Comparison of ENCODE assay signal across 20 cellular contexts in genomic region chr17:74117087-74117486, GRCh38.
A peak's percentile ranks its signal among the peaks of the same experiment; 100 is the strongest.
DNase-seq lines count a peak whose midpoint lies in the region; ATAC-seq and TF ChIP-seq lines count a peak whose summit lies in the region.
"Had no signal": no experiment of that assay in that cellular context is flagged by ENCODE, and none has a peak within 500 bp of the region (broad histone marks: within the 10 kb centered on the region; RNA-seq: fewer than 3 reads in every experiment).

No MANE protein-coding gene starts in this region.

- no peak overlapping the region for H3K4me3 ChIP-seq in testis
- H3K4me3 ChIP-seq in right cardiac atrium (ENCODE audit: low read length) = no peak overlapping the region
- H3K4me3 ChIP-seq: HAP-1 had no signal

- H3K27me3 Mint-ChIP-seq in glutamatergic neuron (ENCODE audit: unreplicated experiment) = peaks cover 15% of the 10 kb centered on the region
- H3K27me3 Mint-ChIP-seq in osteocyte (ENCODE audit: unreplicated experiment) = peaks cover 11% of the 10 kb centered on the region

- H3K27ac ChIP-seq in testis (no peak overlapping the region), right cardiac atrium (ENCODE audit: low read length) (no peak overlapping the region)
- H3K27ac ChIP-seq: HL-60 had no signal

- H3K4me1 Mint-ChIP-seq in glutamatergic neuron (ENCODE audit: low read depth, unreplicated experiment) (peaks cover 56% of the 10 kb centered on the region), osteocyte (ENCODE audit: unreplicated experiment) (no peaks in the 10 kb centered on the region)
- H3K4me1 Mint-ChIP-seq: IgD-negative memory B cell had no signal

- no peak for TF ChIP-seq POLR2A in testis (IDR thresholded peaks at IDR 0.05)

- H3K9me3 Mint-ChIP-seq in glutamatergic neuron (ENCODE audit: unreplicated experiment) (peaks cover 10% of the 10 kb centered on the region), osteocyte (ENCODE audit: unreplicated experiment) (no peaks in the 10 kb centered on the region)
- H3K9me3 Mint-ChIP-seq: CD4-positive, alpha-beta memory T cell had no signal

- ATAC-seq in right cardiac atrium = no peak

- intact Hi-C loops in testis (cut with DNase I; ENCODE audit: low total_unique reads) = no loop called here
- intact Hi-C loops in right cardiac atrium (cut with DNase I) = no loop called here

- no peaks in the 10 kb centered on the region for H3K36me3 ChIP-seq in testis (ENCODE audit: low read depth, missing control alignments)
- H3K36me3 ChIP-seq: HAP-1 had no signal

- H3K9me3 ChIP-seq in testis (no peaks in the 10 kb centered on the region), right cardiac atrium (ENCODE audit: control insufficient read depth, low read length) (no peaks in the 10 kb centered on the region)
- H3K9me3 ChIP-seq: HAP-1 had no signal

- H3K4me3 Mint-ChIP-seq in glutamatergic neuron (ENCODE audit: unreplicated experiment) (peak overlapping the region; percentile 41), osteocyte (ENCODE audit: unreplicated experiment) (no peak overlapping the region)
- H3K4me3 Mint-ChIP-seq: IgD-negative memory B cell had no signal

- no peaks in the 10 kb centered on the region for H3K27me3 ChIP-seq in testis
- no peaks in the 10 kb centered on the region for H3K27me3 ChIP-seq in right cardiac atrium (ENCODE audit: control insufficient read depth, insufficient read depth)

- peak; percentile 30 for DNase-seq in activated effector memory CD4-positive, alpha-beta T cell treated with anti-CD3 and anti-CD28 coated beads, Interleukin-2, amount 50 U/mL, for 16 hours
- DNase-seq in activated effector memory CD4-positive, alpha-beta T cell treated with Interleukin-2 at 50 U/mL for 16 hours = no peak
- DNase-seq in glutamatergic neuron = peak; percentile 14
- DNase-seq in osteocyte (ENCODE audit: extremely low spot score, unreplicated experiment) = no peak
- no peak for DNase-seq in nucleus accumbens (lab: John Stamatoyannopoulos, UW)
- no peak for DNase-seq in testis
- DNase-seq in hepatic stellate cell (ENCODE audit: low spot score) = no peak
- no peak for DNase-seq in right cardiac atrium
- DNase-seq: Calu3; CD4-positive, alpha-beta memory T cell; Kasumi-1; NCI-H1105; NCI-H2107; NCI-H226; NCI-H524 treated with DMSO at 0.1 percent for 48 hours; NK-92 treated with Interleukin-12 subunit alpha and Interleukin-12 subunit beta, amount 100 ng/mL, for 24 hours; OCI-M1 had no signal

- 77 to 83% methylated on average over 13 of the region's 13 CpGs for WGBS in testis, 2 donors
- 73% methylated on average over 13 of the region's 13 CpGs for WGBS in right cardiac atrium

- no peak overlapping the region for H3K27ac Mint-ChIP-seq in glutamatergic neuron (ENCODE audit: unreplicated experiment)
- peak overlapping the region; percentile 27 for H3K27ac Mint-ChIP-seq in osteocyte (ENCODE audit: unreplicated experiment)
- H3K27ac Mint-ChIP-seq: CD4-positive, alpha-beta memory T cell; IgD-negative memory B cell had no signal

- TF ChIP-seq CTCF in glutamatergic neuron (IDR thresholded peaks at IDR 0.05; ENCODE audit: partially characterized antibody, unreplicated experiment) (no peak), osteocyte (IDR thresholded peaks at IDR 0.05) (no peak), testis (IDR thresholded peaks at IDR 0.05) (no peak)

- H3K36me3 Mint-ChIP-seq in glutamatergic neuron (ENCODE audit: unreplicated experiment) (no peaks in the 10 kb centered on the region), osteocyte (ENCODE audit: unreplicated experiment) (no peaks in the 10 kb centered on the region)
- H3K36me3 Mint-ChIP-seq: CD4-positive, alpha-beta memory T cell; IgD-negative memory B cell had no signal

- H3K4me1 ChIP-seq in testis (no peaks in the 10 kb centered on the region), right cardiac atrium (ENCODE audit: control insufficient read depth, insufficient read depth, low read length) (no peaks in the 10 kb centered on the region)
- H3K4me1 ChIP-seq: HAP-1 had no signal

Comparison
In these comparisons a context has a peak if more than half of its experiments do, and no peak if none do; other contexts are left out.
1. DNase-seq: peak in activated effector memory CD4-positive, alpha-beta T cell treated with anti-CD3 and anti-CD28 coated beads, Interleukin-2, amount 50 U/mL, for 16 hours (single experiment) and glutamatergic neuron (single experiment); none in activated effector memory CD4-positive, alpha-beta T cell treated with Interleukin-2 at 50 U/mL for 16 hours (single experiment), osteocyte (single experiment), nucleus accumbens (0 of 56), testis (single experiment), hepatic stellate cell (single experiment) and right cardiac atrium (0 of 3).